Comparison of ENCODE assay signal across 8 cellular contexts in genomic region chr17:48046296-48046695, GRCh38. TPM values are rescaled to one million over a fixed set of nuclear protein-coding genes. Genes with fewer than 3 reads are reported as not detected.
DNase-seq lines count a peak whose midpoint lies in the region; ATAC-seq lines count a peak whose summit lies in the region.

No MANE protein-coding gene starts in this region.

- no peaks in the 10 kb centered on the region for H3K9me3 ChIP-seq in BLaER1
- no peaks in the 10 kb centered on the region for H3K9me3 ChIP-seq in HUES6 (ENCODE audit: control insufficient read depth, insufficient read depth, low read depth, low read length)
- no peaks in the 10 kb centered on the region for H3K9me3 ChIP-seq in adipocyte (ENCODE audit: control insufficient read depth, low read length)

- H3K27me3 ChIP-seq in BLaER1 (no peaks in the 10 kb centered on the region), HUES6 (ENCODE audit: control insufficient read depth, insufficient read depth, low read length) (no peaks in the 10 kb centered on the region), adipocyte (replicated peaks; ENCODE audit: control insufficient read depth, insufficient read depth, low read length) (no peaks in the 10 kb centered on the region)

- H3K27ac Mint-ChIP-seq in naive thymus-derived CD8-positive, alpha-beta T cell = peak overlapping the region in 7 of 10 donors; percentile 48 to 100 (median 99)

- H3K4me3 ChIP-seq in BLaER1 = no peak overlapping the region
- peak overlapping the region; percentile 82; the same call in 1 of the 2 replicates for H3K4me3 ChIP-seq in HUES6 (ENCODE audit: low read depth, low read length)
- peak overlapping the region; percentile 99 for H3K4me3 ChIP-seq in adipocyte (ENCODE audit: low read length)

- H3K27ac ChIP-seq in BLaER1 (no peak overlapping the region), HUES6 (ENCODE audit: low read depth, low read length) (no peak overlapping the region)

- H3K4me2 ChIP-seq in BLaER1 = peak overlapping the region; percentile 76

- H4K20me1 ChIP-seq in BLaER1 = peaks cover 27% of the 10 kb centered on the region

- H3K4me3 Mint-ChIP-seq in naive thymus-derived CD8-positive, alpha-beta T cell = peak overlapping the region in 7 of 10 donors; percentile 12 to 100 (median 97)

- H3K9ac ChIP-seq in BLaER1 = no peak overlapping the region
- H3K9ac ChIP-seq in HUES6 (ENCODE audit: low read length) = no peak overlapping the region
- H3K9ac ChIP-seq in adipocyte (ENCODE audit: low read length) = peak overlapping the region; percentile 99

- DNase-seq in adipocyte (ENCODE audit: low read depth) (no peak), HuH-7 (ENCODE audit: low spot score) (no peak), OCI-M2 (lab: John Stamatoyannopoulos, UW; ENCODE audit: unreplicated experiment) (no peak)
- DNase-seq in naive thymus-derived CD8-positive, alpha-beta T cell = no peak
- DNase-seq in activated CD4-positive, CD25-positive, alpha-beta regulatory T cell (lab: John Stamatoyannopoulos, UW) = no peak

- no peaks in the 10 kb centered on the region for H3K27me3 Mint-ChIP-seq in naive thymus-derived CD8-positive, alpha-beta T cell

- peaks cover 51% of the 10 kb centered on the region for H3K4me1 ChIP-seq in BLaER1
- H3K4me1 ChIP-seq in HUES6 (ENCODE audit: control insufficient read depth, insufficient read depth, low read length) = peaks cover 29% of the 10 kb centered on the region
- peaks cover 48% of the 10 kb centered on the region for H3K4me1 ChIP-seq in adipocyte (ENCODE audit: control insufficient read depth, insufficient read depth, low read length)

- H3K9me3 Mint-ChIP-seq in naive thymus-derived CD8-positive, alpha-beta T cell = no peaks in the 10 kb centered on the region

- peaks cover 0 to 14% (median 0%) of the 10 kb centered on the region in 3 donors for H3K36me3 Mint-ChIP-seq in naive thymus-derived CD8-positive, alpha-beta T cell

- H3K36me3 ChIP-seq in BLaER1 (peaks cover 13% of the 10 kb centered on the region), HUES6 (ENCODE audit: control insufficient read depth, insufficient read depth, low read length) (peaks cover 9% of the 10 kb centered on the region), adipocyte (ENCODE audit: control insufficient read depth, insufficient read depth, low read length, severe bottlenecking) (peaks cover 5% of the 10 kb centered on the region)

- POLR2A ChIA-PET in naive thymus-derived CD8-positive, alpha-beta T cell (lab: Charles Lee) = interaction anchor here (2.4 to 4.2 kb wide), 2 partner anchors 9 to 20 kb away, joined by 8 to 23 read pairs; partner anchors contain the start of gene COPZ2

- H3K4me1 Mint-ChIP-seq in naive thymus-derived CD8-positive, alpha-beta T cell = peaks cover 18 to 48% (median 44%) of the 10 kb centered on the region in 4 donors

- ATAC-seq in naive thymus-derived CD8-positive, alpha-beta T cell = no peak
- no peak for ATAC-seq in GM21786 (IDR thresholded peaks at IDR 0.05; ENCODE audit: unreplicated experiment)

RNA-seq across cellular contexts. Expression of gene NFE2L1, which starts 1.9 kb away (rescaled TPM):
- 10 to 100 TPM; 45.5 to 50.4 TPM for total RNA-seq in naive thymus-derived CD8-positive, alpha-beta T cell
- polyA plus RNA-seq in naive thymus-derived CD8-positive, alpha-beta T cell = 10 to 100 TPM in 1 of 3 donors, 1 to 10 TPM in 2; 5.0 to 14.2 (median 7.2) TPM

RNA-seq across cellular contexts. Expression of gene COPZ2, which starts 8.7 kb away (rescaled TPM):
- 1 to 10 TPM; 1.2 to 2.4 TPM for total RNA-seq in naive thymus-derived CD8-positive, alpha-beta T cell
- 1 to 10 TPM in 2 of 3 donors, under 1 TPM in 1; 0.84 to 7.1 (median 1.6) TPM for polyA plus RNA-seq in naive thymus-derived CD8-positive, alpha-beta T cell

RNA-seq across cellular contexts. Expression of gene CBX1, which starts 55.0 kb away (rescaled TPM):
- total RNA-seq in naive thymus-derived CD8-positive, alpha-beta T cell = 10 to 100 TPM; 33.6 to 34.6 TPM
- 10 to 100 TPM; 20.8 to 24.4 (median 24.3) TPM for polyA plus RNA-seq in naive thymus-derived CD8-positive, alpha-beta T cell
